10 cellular contexts compared by ENCODE assay signal in genomic region chr4:134024251-134024650, GRCh38.
DNase-seq lines count a peak whose midpoint lies in the region; ATAC-seq and TF ChIP-seq lines count a peak whose summit lies in the region.
"Had no signal": no experiment of that assay in that cellular context is flagged by ENCODE, and none has a peak within 500 bp of the region (broad histone marks: within the 10 kb centered on the region; RNA-seq: fewer than 3 reads in every experiment).

No MANE protein-coding gene starts in this region.

- H3K27me3 Mint-ChIP-seq in activated naive CD8-positive, alpha-beta T cell treated with anti-CD3 and anti-CD28 coated beads, Interleukin-2, amount 50 U/mL, for 24 hours, result no peaks in the 10 kb centered on the region

- POLR2A ChIA-PET in HEK293T (lab: Yijun Ruan, JAX) (no interaction called here), RWPE1 (lab: Yijun Ruan, JAX; ENCODE audit: low non-redundant PET) (interaction anchor here (0.6 kb wide), 1 partner anchor 791 kb away, joined by 10 read pairs; no protein-coding TSS in a partner anchor)

- peak; percentile 20; the same call in 1 of the 2 replicates for TF ChIP-seq CTCF in RWPE1 (conservative IDR thresholded peaks at IDR 0.05; ENCODE audit: low read depth)

- peak; percentile 2 for DNase-seq in COR-L47 (lab: John Stamatoyannopoulos, UW)
- DNase-seq in HEK293T (ENCODE audit: extremely low spot score), result peak; percentile 8
- DNase-seq in RWPE1 (ENCODE audit: low spot score), result no peak
- DNase-seq in glomerular visceral epithelial cell (ENCODE audit: extremely low spot score), result peak; percentile 30
- no peak for DNase-seq in NCI-H510A treated with DMSO at 0.1 percent for 48 hours (lab: John Stamatoyannopoulos, UW)
- no peak for DNase-seq in 8988T
- DNase-seq in activated naive CD8-positive, alpha-beta T cell treated with anti-CD3 and anti-CD28 coated beads, Interleukin-2, amount 50 U/mL, for 24 hours, result no peak
- DNase-seq: SHP77 treated with DMSO at 0.1 percent for 48 hours had no signal

- no peak overlapping the region for H3K27ac Mint-ChIP-seq in activated naive CD8-positive, alpha-beta T cell treated with anti-CD3 and anti-CD28 coated beads, Interleukin-2, amount 50 U/mL, for 24 hours
- H3K27ac Mint-ChIP-seq: activated T-helper 2 cell treated with anti-CD3 and anti-CD28 coated beads, Interferon-gamma antibody, Interleukin-2, Interleukin-4, amounts not matched to agents 10 μg/mL and 5 μg/mL and 100 μg/mL, durations not matched to agents 14 hours and 24 hours and 36 hours had no signal

- H3K36me3 Mint-ChIP-seq in activated naive CD8-positive, alpha-beta T cell treated with anti-CD3 and anti-CD28 coated beads, Interleukin-2, amount 50 U/mL, for 24 hours (ENCODE audit: low read depth), result no peaks in the 10 kb centered on the region

- H3K9me3 Mint-ChIP-seq in activated naive CD8-positive, alpha-beta T cell treated with anti-CD3 and anti-CD28 coated beads, Interleukin-2, amount 50 U/mL, for 24 hours, result no peaks in the 10 kb centered on the region
- H3K9me3 Mint-ChIP-seq: activated T-helper 2 cell treated with anti-CD3 and anti-CD28 coated beads, Interferon-gamma antibody, Interleukin-2, Interleukin-4, amounts not matched to agents 10 μg/mL and 5 μg/mL and 100 μg/mL, durations not matched to agents 14 hours and 24 hours and 36 hours had no signal

- CTCF ChIA-PET in HEK293T (lab: Yijun Ruan, JAX), result interaction anchor here (0.6 kb wide), 1 partner anchor 152 kb away, joined by 3 read pairs; no protein-coding TSS in a partner anchor
- CTCF ChIA-PET in RWPE1 (lab: Yijun Ruan, JAX), result interaction anchor here (1.4 kb wide), 1 partner anchor 63 kb away, joined by 4 read pairs; no protein-coding TSS in a partner anchor

- no peaks in the 10 kb centered on the region for H3K4me1 Mint-ChIP-seq in activated naive CD8-positive, alpha-beta T cell treated with anti-CD3 and anti-CD28 coated beads, Interleukin-2, amount 50 U/mL, for 24 hours

- H3K27ac ChIP-seq in RWPE1, result no peak overlapping the region

- ATAC-seq in GM18873 (IDR thresholded peaks at IDR 0.05; ENCODE audit: low FRiP score, unreplicated experiment), result no peak
- ATAC-seq in activated naive CD8-positive, alpha-beta T cell treated with anti-CD3 and anti-CD28 coated beads, Interleukin-2, amount 50 U/mL, for 24 hours, result no peak

- H3K4me3 Mint-ChIP-seq in activated naive CD8-positive, alpha-beta T cell treated with anti-CD3 and anti-CD28 coated beads, Interleukin-2, amount 50 U/mL, for 24 hours, result no peak overlapping the region

TF ChIP-seq in HEK293T, 16 proteins besides CTCF, POLR2A, EP300 and RAD21:
- TF ChIP-seq FOXA1 (IDR thresholded peaks at IDR 0.05), result no peak
- TF ChIP-seq FOXM1 (IDR thresholded peaks at IDR 0.05; ENCODE audit: borderline replicate concordance), result no peak
- TF ChIP-seq ZNF384 (IDR thresholded peaks at IDR 0.05), result no peak
- TF ChIP-seq HDGF (IDR thresholded peaks at IDR 0.05; ENCODE audit: borderline replicate concordance), result no peak
- no peak for TF ChIP-seq L3MBTL2 (conservative IDR thresholded peaks at IDR 0.05)
- TF ChIP-seq BHLHE40 (IDR thresholded peaks at IDR 0.05; ENCODE audit: borderline replicate concordance), result no peak
- no peak for TF ChIP-seq ELF4 (IDR thresholded peaks at IDR 0.05)
- TF ChIP-seq LEF1 (IDR thresholded peaks at IDR 0.05; ENCODE audit: borderline replicate concordance), result no peak

Comparison
In these comparisons a context has a peak if more than half of its experiments do, and no peak if none do; other contexts are left out.
1. DNase-seq: peak in COR-L47 (single experiment), HEK293T (single experiment) and glomerular visceral epithelial cell (single experiment); none in RWPE1 (single experiment), NCI-H510A treated with DMSO at 0.1 percent for 48 hours (single experiment), 8988T (single experiment) and activated naive CD8-positive, alpha-beta T cell treated with anti-CD3 and anti-CD28 coated beads, Interleukin-2, amount 50 U/mL, for 24 hours (single experiment).